Comparison of ENCODE assay signal across 16 cellular contexts in genomic region chr7:69898189-69898588, GRCh38.
DNase-seq lines count a peak whose midpoint lies in the region; ATAC-seq and TF ChIP-seq lines count a peak whose summit lies in the region.
"Had no signal": no experiment of that assay in that cellular context is flagged by ENCODE, and none has a peak within 500 bp of the region (broad histone marks: within the 10 kb centered on the region; RNA-seq: fewer than 3 reads in every experiment).

No MANE protein-coding gene starts in this region.

- DNase-seq in glutamatergic neuron (no peak), SW 1271 (lab: John Stamatoyannopoulos, UW) (no peak), islet precursor cell (no peak), iPS-NIHi7 (ENCODE audit: extremely low spot score) (no peak)
- no peak for DNase-seq in stimulated activated CD4-positive, alpha-beta T cell treated with anti-CD3 and anti-CD28 coated beads, Interleukin-1b, Interleukin-23, amount 100 ng/mL, for 48 hours
- DNase-seq: activated CD4-positive, alpha-beta T cell treated with anti-CD3 and anti-CD28 coated beads, Interleukin-2, amount 50 U/mL, for 1 hour; activated naive CD8-positive, alpha-beta T cell treated with anti-CD3 and anti-CD28 coated beads, Interleukin-2, amount 10 ng/mL, durations not matched to agents 7 days and 5 days; dermis blood vessel endothelial cell; foreskin fibroblast; left cardiac atrium; NCI-H524 treated with DMSO at 0.1 percent for 48 hours; stomach had no signal

- peak overlapping the region; percentile 4 for H3K27ac Mint-ChIP-seq in glutamatergic neuron (ENCODE audit: unreplicated experiment)
- H3K27ac Mint-ChIP-seq: activated naive CD8-positive, alpha-beta T cell treated with anti-CD3 and anti-CD28 coated beads, Interleukin-2, amount 10 ng/mL, durations not matched to agents 7 days and 5 days had no signal

- no peak overlapping the region for H3K4me3 Mint-ChIP-seq in glutamatergic neuron (ENCODE audit: unreplicated experiment)
- H3K4me3 Mint-ChIP-seq: activated naive CD8-positive, alpha-beta T cell treated with anti-CD3 and anti-CD28 coated beads, Interleukin-2, amount 10 ng/mL, durations not matched to agents 7 days and 5 days had no signal

- peak; percentile 66 for ATAC-seq in GM18861 (IDR thresholded peaks at IDR 0.05; ENCODE audit: unreplicated experiment)
- ATAC-seq in GM21723 (IDR thresholded peaks at IDR 0.05; ENCODE audit: unreplicated experiment), result peak; percentile 83
- ATAC-seq in HG03280 (IDR thresholded peaks at IDR 0.05; ENCODE audit: unreplicated experiment), result peak; percentile 89
- ATAC-seq: left cardiac atrium, SK-N-SH treated with all-trans-retinoic acid at 6 μM for 48 hours had no signal

- H3K27me3 Mint-ChIP-seq in glutamatergic neuron (ENCODE audit: unreplicated experiment), result peaks cover 7% of the 10 kb centered on the region
- H3K27me3 Mint-ChIP-seq: activated naive CD8-positive, alpha-beta T cell treated with anti-CD3 and anti-CD28 coated beads, Interleukin-2, amount 10 ng/mL, durations not matched to agents 7 days and 5 days had no signal

- no peaks in the 10 kb centered on the region for H3K36me3 Mint-ChIP-seq in glutamatergic neuron (ENCODE audit: unreplicated experiment)
- H3K36me3 Mint-ChIP-seq: activated naive CD8-positive, alpha-beta T cell treated with anti-CD3 and anti-CD28 coated beads, Interleukin-2, amount 10 ng/mL, durations not matched to agents 7 days and 5 days had no signal

- H3K4me1 Mint-ChIP-seq in glutamatergic neuron (ENCODE audit: low read depth, unreplicated experiment), result peaks cover 48% of the 10 kb centered on the region

- TF ChIP-seq CTCF in glutamatergic neuron (IDR thresholded peaks at IDR 0.05; ENCODE audit: partially characterized antibody, unreplicated experiment), result no peak

- peaks cover 4% of the 10 kb centered on the region for H3K9me3 Mint-ChIP-seq in glutamatergic neuron (ENCODE audit: unreplicated experiment)
